18 cellular contexts compared by ENCODE assay signal in genomic region chr6:150919938-150920337, GRCh38. TPM values are rescaled to one million over a fixed set of nuclear protein-coding genes. Genes with fewer than 3 reads are reported as not detected.
DNase-seq lines count a peak whose midpoint lies in the region; ATAC-seq, FAIRE-seq and TF ChIP-seq lines count a peak whose summit lies in the region.
"Had no signal": no experiment of that assay in that cellular context is flagged by ENCODE, and none has a peak within 500 bp of the region (broad histone marks: within the 10 kb centered on the region; RNA-seq: fewer than 3 reads in every experiment).

No MANE protein-coding gene starts in this region.

- peaks cover 10 to 40% of the 10 kb centered on the region in 2 experiments; a peak in 3 of 4 replicates for H3K79me1 ChIP-seq in IMR-90 (ENCODE audit: low read depth in 1 of 2, low read length in 2 of 2)

- H3K36me3 Mint-ChIP-seq in nephron progenitor cell (ENCODE audit: low read depth): peaks cover 52% of the 10 kb centered on the region

- no peak overlapping the region for H2AK5ac ChIP-seq in IMR-90 (ENCODE audit: low read depth, low read length)

- H3K4me1 ChIP-seq in IMR-90 (ENCODE audit: control insufficient read depth, insufficient read depth, low read length): peaks cover 15% of the 10 kb centered on the region

- H3K27me3 Mint-ChIP-seq in nephron progenitor cell (ENCODE audit: low read depth, poor library complexity): no peaks in the 10 kb centered on the region
- H3K27me3 Mint-ChIP-seq: CD4-positive, alpha-beta memory T cell had no signal

- dilution Hi-C loops in IMR-90 (cut with HindIII; ENCODE audit: low sequenced_read_pairs, unreplicated experiment): no loop called here

- TF ChIP-seq CTCF in IMR-90 (conservative IDR thresholded peaks at IDR 0.05; ENCODE audit: low read depth, low read length) (no peak), nephron progenitor cell (IDR thresholded peaks at IDR 0.05) (no peak)

- H3K9me3 Mint-ChIP-seq in nephron progenitor cell: peaks cover 3% of the 10 kb centered on the region
- H3K9me3 Mint-ChIP-seq: CD4-positive, alpha-beta memory T cell; GM23338; H9 had no signal

- DNase-seq in GM12892 (ENCODE audit: insufficient read length) (no peak), IMR-90 (no peak), nephron progenitor cell (no peak), NCI-H345 treated with DMSO at 0.1 percent for 48 hours (lab: John Stamatoyannopoulos, UW; ENCODE audit: unreplicated experiment) (no peak), germinal center (ENCODE audit: low spot score) (no peak)
- DNase-seq: C1 segment of cervical spinal cord; Calu3; CD4-positive, alpha-beta memory T cell; COR-L47; DMS53; DMS79 treated with DMSO at 0.1 percent for 48 hours; GF-D8; H9 had no signal

- H3K18ac ChIP-seq in IMR-90 (ENCODE audit: low read depth, low read length): no peak overlapping the region

- H2AFZ ChIP-seq in IMR-90 (replicated peaks; ENCODE audit: low read length, poor library complexity): no peak overlapping the region
- H2AFZ ChIP-seq: GM23338 had no signal

- H3K9me1 ChIP-seq in IMR-90 (ENCODE audit: insufficient read depth, low read length): peaks cover 10% of the 10 kb centered on the region

- no peak overlapping the region for H3K56ac ChIP-seq in IMR-90 (ENCODE audit: extremely low read depth, insufficient read depth, low read length)

- H3K9ac ChIP-seq in IMR-90 (ENCODE audit: low read depth, low read length): no peak overlapping the region

- no peak overlapping the region for H2BK20ac ChIP-seq in IMR-90 (ENCODE audit: low read depth, low read length)

- no peak overlapping the region for H3K4me2 ChIP-seq in IMR-90 (ENCODE audit: low read depth, low read length)
- H3K4me2 ChIP-seq: GM23338 had no signal

- BruUV-seq in IMR-90 (replicated peaks; lab: Mats Ljungman, UMichigan): no TSS peak

- no peak overlapping the region for H4K5ac ChIP-seq in IMR-90 (ENCODE audit: low read depth, low read length)

- in situ Hi-C loops in IMR-90 (cut with MboI; ENCODE audit: low sequenced_read_pairs): no loop called here

- H2BK5ac ChIP-seq in IMR-90 (ENCODE audit: low read depth, low read length, poor library complexity, severe bottlenecking): peak overlapping the region; percentile 15

- POLR2A ChIA-PET in IMR-90 (lab: Charles Lee; ENCODE audit: unreplicated experiment): no interaction called here

- H4K20me1 ChIP-seq in IMR-90 (ENCODE audit: insufficient read depth, low read length): no peaks in the 10 kb centered on the region

- H3K27ac Mint-ChIP-seq in nephron progenitor cell: peak overlapping the region; percentile 53
- H3K27ac Mint-ChIP-seq: GM23338, H9 had no signal

- H2AK9ac ChIP-seq in IMR-90 (replicated peaks; ENCODE audit: low read depth, low read length, poor library complexity): no peak overlapping the region

- no peak overlapping the region for H3K4me3 ChIP-seq in IMR-90 (ENCODE audit: insufficient read depth, low read depth, low read length)
- H3K4me3 ChIP-seq: GM23338 had no signal

- H4K91ac ChIP-seq in IMR-90 (ENCODE audit: insufficient read depth, low read depth, low read length): no peak overlapping the region; the same call in 1 of the 2 replicates

- H3K4me1 Mint-ChIP-seq in nephron progenitor cell: peaks cover under 1% of the 10 kb centered on the region
- H3K4me1 Mint-ChIP-seq: CD4-positive, alpha-beta memory T cell; GM23338; H9 had no signal

- no CpG with 5 or more reads among the region's 2 CpGs for WGBS in IMR-90 (ENCODE audit: extremely low coverage in 2 of 2, insufficient read length in 1 of 2), 2 experiments

- H3K4ac ChIP-seq in IMR-90 (ENCODE audit: low read depth, low read length): peak overlapping the region; percentile 12; the same call in 1 of the 2 replicates

- no peak overlapping the region for H2BK120ac ChIP-seq in IMR-90 (ENCODE audit: low read depth, low read length)

- FAIRE-seq in GM12892 (lab: Jason Lieb, UNC): peak; percentile 40
- FAIRE-seq: GM12891, GM19239 had no signal

- H4K8ac ChIP-seq in IMR-90 (ENCODE audit: low read depth in 2 of 2, low read length in 2 of 2): no peak overlapping the region; a peak in 1 of 4 replicates

- H3K27ac ChIP-seq in IMR-90 (ENCODE audit: insufficient read depth, low read length): no peak overlapping the region; the same call in 1 of the 2 replicates

- H3K23ac ChIP-seq in IMR-90 (ENCODE audit: low read depth, low read length): no peak overlapping the region

- no peak overlapping the region for H3K4me3 Mint-ChIP-seq in nephron progenitor cell
- H3K4me3 Mint-ChIP-seq: CD4-positive, alpha-beta memory T cell; GM23338; H9 had no signal

- ATAC-seq in IMR-90 (ENCODE audit: low read depth) (no peak), HG03460 (IDR thresholded peaks at IDR 0.05; ENCODE audit: unreplicated experiment) (no peak)
- ATAC-seq: GM23338, HCT116 had no signal

- no peak for TF ChIP-seq RAD21 in IMR-90 (IDR thresholded peaks at IDR 0.05; ENCODE audit: low read length)

- H3K14ac ChIP-seq in IMR-90 (replicated peaks; ENCODE audit: low read depth, low read length): no peak overlapping the region

- H3K27me3 ChIP-seq in IMR-90 (ENCODE audit: control insufficient read depth, insufficient read depth, low read length): no peaks in the 10 kb centered on the region

- intact Hi-C loops in IMR-90 (cut with micrococcal nuclease): no loop called here

- CTCF ChIA-PET in IMR-90 (lab: Yijun Ruan, JAX): interaction anchor here (0.7 kb wide), 1 partner anchor 10 kb away, joined by 3 read pairs; no protein-coding TSS in a partner anchor

- no peak for TF ChIP-seq POLR2A in GM12892 (IDR thresholded peaks at IDR 0.05; ENCODE audit: low read depth, low read length)
- TF ChIP-seq POLR2A in IMR-90 (IDR thresholded peaks at IDR 0.05; ENCODE audit: low read depth, low read length): no peak

- no peaks in the 10 kb centered on the region for H3K9me3 ChIP-seq in IMR-90 (ENCODE audit: control insufficient read depth, insufficient read depth, low read length)

- peaks cover 47% of the 10 kb centered on the region for H3K36me3 ChIP-seq in IMR-90 (ENCODE audit: control insufficient read depth, insufficient read depth, low read length)

- no peak overlapping the region for H2BK15ac ChIP-seq in IMR-90 (ENCODE audit: low read depth, low read length)

TF ChIP-seq in IMR-90, 13 proteins besides CTCF, POLR2A, EP300 and RAD21:
- TF ChIP-seq MAZ (IDR thresholded peaks at IDR 0.05; ENCODE audit: borderline replicate concordance, low read depth, low read length) (no peak), SMC3 (IDR thresholded peaks at IDR 0.05; ENCODE audit: low read depth, low read length) (no peak), FOS (IDR thresholded peaks at IDR 0.05; ENCODE audit: low read depth, low read length) (no peak), BHLHE40 (IDR thresholded peaks at IDR 0.05; ENCODE audit: low read depth, low read length) (no peak), NFE2L2 (IDR thresholded peaks at IDR 0.05; ENCODE audit: low read depth, low read length) (no peak)

RNA-seq across cellular contexts. Expression of gene MTHFD1L, which starts 54.4 kb away (rescaled TPM):
- polyA plus RNA-seq in GM12892 (2012; ENCODE audit: missing spikeins): 39.9 TPM
- total RNA-seq in IMR-90 (2012; rRNA removed): 53.2 and 53.9 TPM in 2 replicates
- polyA plus RNA-seq in IMR-90 (2012; rRNA removed): 39.0 and 43.5 TPM in 2 replicates
- 21.0 and 28.9 TPM in 2 replicates for polyA plus RNA-seq in IMR-90 (2012; cell fraction: cytosol; rRNA removed)
- polyA plus RNA-seq in IMR-90 (2012; cell fraction: nucleus; rRNA removed; ENCODE audit: low replicate concordance): 25.2 and 89.7 TPM in 2 replicates
